ENCODE assay signal across 8 cellular contexts in genomic region chr14:103880334-103880985, GRCh38. TPM values are rescaled to one million over a fixed set of nuclear protein-coding genes. Genes with fewer than 3 reads are reported as not detected.
A peak's percentile ranks its signal among the peaks of the same experiment; 100 is the strongest.
DNase-seq lines count a peak whose midpoint lies in the region; ATAC-seq, FAIRE-seq and TF ChIP-seq lines count a peak whose summit lies in the region.

No MANE protein-coding gene starts in this region.

- no peaks in the 10 kb centered on the region for H3K9me3 Mint-ChIP-seq in CD4-positive, alpha-beta T cell
- H3K9me3 Mint-ChIP-seq in astrocyte (ENCODE audit: unreplicated experiment) (no peaks in the 10 kb centered on the region), immature natural killer cell (no peaks in the 10 kb centered on the region)

- DNase-seq in CD4-positive, alpha-beta T cell: peak in 9 of 10 experiments; percentile 6 to 41 (median 11)
- peak; percentile 77 for DNase-seq in M059J (ENCODE audit: low read depth)
- peak; percentile 53 for DNase-seq in astrocyte (ENCODE audit: low read depth)
- DNase-seq in immature natural killer cell: peak in 2 of 3 donors; percentile 23 to 30
- peak; percentile 8 for DNase-seq in stimulated activated CD8-positive, alpha-beta memory T cell treated with anti-CD3 and anti-CD28 coated beads, Interleukin-15, amount 100 ng/mL, for 1 hour (ENCODE audit: low read depth)
- no peak for DNase-seq in NCI-H748 (lab: John Stamatoyannopoulos, UW; ENCODE audit: unreplicated experiment)
- DNase-seq in OCI-LY7 (ENCODE audit: low spot score): no peak

- peak overlapping the region; percentile 79 for H3K4me2 ChIP-seq in astrocyte (ENCODE audit: low read length)
- H3K4me2 ChIP-seq in OCI-LY7 (ENCODE audit: low read length): no peak overlapping the region

- no peaks in the 10 kb centered on the region for H3K27me3 ChIP-seq in CD4-positive, alpha-beta T cell (ENCODE audit: control insufficient read depth, insufficient read depth, low read length)
- peaks cover 5% of the 10 kb centered on the region for H3K27me3 ChIP-seq in astrocyte (ENCODE audit: insufficient read depth, low read length)

- ATAC-seq in CD4-positive, alpha-beta T cell (ENCODE audit: poor library complexity): peak; percentile 67
- no peak for ATAC-seq in HG03196 (IDR thresholded peaks at IDR 0.05; ENCODE audit: unreplicated experiment)

- POLR2A ChIA-PET in CD4-positive, alpha-beta T cell (lab: Charles Lee): no interaction called here
- POLR2A ChIA-PET in OCI-LY7 (lab: Charles Lee): interaction anchor here (0.5 kb wide), 1 partner anchor 8 kb away, joined by 3 read pairs; no protein-coding TSS in a partner anchor

- peaks cover 15% of the 10 kb centered on the region for H3K4me1 ChIP-seq in astrocyte (ENCODE audit: insufficient read depth, low read length)
- H3K4me1 ChIP-seq in OCI-LY7 (ENCODE audit: insufficient read depth, low read length, poor library complexity, severe bottlenecking): no peaks in the 10 kb centered on the region

- H4K20me1 ChIP-seq in astrocyte (ENCODE audit: insufficient read depth, low read length) (peaks cover 8% of the 10 kb centered on the region), OCI-LY7 (ENCODE audit: insufficient read depth, low read length) (no peaks in the 10 kb centered on the region)

- H2AFZ ChIP-seq in astrocyte (ENCODE audit: low read depth, low read length): peak overlapping the region; percentile 57
- H2AFZ ChIP-seq in OCI-LY7 (ENCODE audit: low read length): no peak overlapping the region

- H3K27me3 Mint-ChIP-seq in CD4-positive, alpha-beta T cell: no peaks in the 10 kb centered on the region
- H3K27me3 Mint-ChIP-seq in astrocyte (ENCODE audit: low read depth, unreplicated experiment) (peaks cover 21% of the 10 kb centered on the region), immature natural killer cell (ENCODE audit: low read depth in 3 of 3) (peaks cover 2 to 9% (median 3%) of the 10 kb centered on the region in 3 donors)

- H3K9ac ChIP-seq in astrocyte (ENCODE audit: low read length): no peak overlapping the region

- H3K27ac ChIP-seq in CD4-positive, alpha-beta T cell (ENCODE audit: low read depth, low read length): no peak overlapping the region
- H3K27ac ChIP-seq in astrocyte (ENCODE audit: low read depth, low read length): no peak overlapping the region
- no peak overlapping the region for H3K27ac ChIP-seq in OCI-LY7 (ENCODE audit: low read depth, low read length, poor library complexity, severe bottlenecking)

- H3K27ac Mint-ChIP-seq in CD4-positive, alpha-beta T cell: no peak overlapping the region
- no peak overlapping the region for H3K27ac Mint-ChIP-seq in astrocyte (ENCODE audit: unreplicated experiment)
- no peak overlapping the region for H3K27ac Mint-ChIP-seq in immature natural killer cell

- CTCF ChIA-PET in CD4-positive, alpha-beta T cell (lab: Charles Lee): no interaction called here
- CTCF ChIA-PET in OCI-LY7 (lab: Charles Lee; ENCODE audit: unreplicated experiment): interaction anchor here (1.0 kb wide), 1 partner anchor 72 kb away, joined by 4 read pairs; no protein-coding TSS in a partner anchor

- TF ChIP-seq CTCF in CD4-positive, alpha-beta T cell (IDR thresholded peaks at IDR 0.05): no peak
- no peak for TF ChIP-seq CTCF in astrocyte (IDR thresholded peaks at IDR 0.05; ENCODE audit: insufficient read depth, low read depth, low read length)
- TF ChIP-seq CTCF in OCI-LY7 (conservative IDR thresholded peaks at IDR 0.05; ENCODE audit: low read length): no peak

- no peaks in the 10 kb centered on the region for H3K36me3 Mint-ChIP-seq in CD4-positive, alpha-beta T cell (ENCODE audit: low read depth)
- peaks cover 1% of the 10 kb centered on the region for H3K36me3 Mint-ChIP-seq in astrocyte (ENCODE audit: low read depth, unreplicated experiment)
- H3K36me3 Mint-ChIP-seq in immature natural killer cell: no peaks in the 10 kb centered on the region

- H3K9me2 ChIP-seq in OCI-LY7 (ENCODE audit: insufficient read depth, low read length): no peaks in the 10 kb centered on the region

- H3K9me3 ChIP-seq in CD4-positive, alpha-beta T cell (ENCODE audit: control insufficient read depth, low read length): no peaks in the 10 kb centered on the region
- H3K9me3 ChIP-seq in astrocyte (ENCODE audit: insufficient read depth, low read depth, low read length) (no peaks in the 10 kb centered on the region), OCI-LY7 (ENCODE audit: low read length) (no peaks in the 10 kb centered on the region)

- H3K4me3 Mint-ChIP-seq in CD4-positive, alpha-beta T cell: peak overlapping the region; percentile 71
- H3K4me3 Mint-ChIP-seq in astrocyte (ENCODE audit: unreplicated experiment) (no peak overlapping the region), immature natural killer cell (peak overlapping the region; percentile 54 to 77 (median 67))

- intact Hi-C loops in CD4-positive, alpha-beta T cell (cut with DNase I, micrococcal nuclease): no loop called here
- intact Hi-C loops in OCI-LY7 (cut with micrococcal nuclease; ENCODE audit: unreplicated experiment): no loop called here

- H3K36me3 ChIP-seq in astrocyte (ENCODE audit: insufficient read depth, low read length): no peaks in the 10 kb centered on the region
- H3K36me3 ChIP-seq in OCI-LY7 (ENCODE audit: insufficient read depth, low read length): no peaks in the 10 kb centered on the region

- H3K4me1 Mint-ChIP-seq in CD4-positive, alpha-beta T cell (ENCODE audit: low read depth): peaks cover 20% of the 10 kb centered on the region
- H3K4me1 Mint-ChIP-seq in astrocyte (ENCODE audit: low read depth, unreplicated experiment): no peaks in the 10 kb centered on the region
- peaks cover 5 to 21% of the 10 kb centered on the region in 2 donors for H3K4me1 Mint-ChIP-seq in immature natural killer cell

- no TSS peak for BruUV-seq in OCI-LY7 (replicated peaks; lab: Mats Ljungman, UMichigan)

- no peak for FAIRE-seq in astrocyte (lab: Jason Lieb, UNC)

- H3K4me3 ChIP-seq in astrocyte (ENCODE audit: insufficient read depth, low read depth, low read length) (peak overlapping the region; percentile 25), OCI-LY7 (ENCODE audit: low read depth, low read length, poor library complexity, severe bottlenecking) (no peak overlapping the region)

- H3K79me2 ChIP-seq in astrocyte (ENCODE audit: insufficient read depth, low read length): no peaks in the 10 kb centered on the region
- no peaks in the 10 kb centered on the region for H3K79me2 ChIP-seq in OCI-LY7 (ENCODE audit: insufficient read depth, low read depth, low read length)

RNA-seq across cellular contexts. Expression of gene PPP1R13B, which starts 33.1 kb away (rescaled TPM):
- total RNA-seq in CD4-positive, alpha-beta T cell: 10 to 100 TPM; 14.3 to 14.4 TPM
- 1.6 and 3.1 TPM in 2 replicates for total RNA-seq in M059J (2014; rRNA removed; shearing (Covaris generic))
- total RNA-seq in astrocyte (7.0 and 9.5 TPM in 2 replicates), OCI-LY7 (2022) (13.1 and 18.9 TPM in 2 replicates)
- 1 to 10 TPM in 2 of 3 donors, under 1 TPM in 1; 0.85 to 6.7 (median 4.1) TPM for polyA plus RNA-seq in immature natural killer cell
- 8.2 and 9.7 TPM in 2 replicates for total RNA-seq in OCI-LY7 (2014; rRNA removed; shearing (Covaris generic))

RNA-seq across cellular contexts. Expression of gene TDRD9, which starts 47.8 kb away (rescaled TPM):
- total RNA-seq in CD4-positive, alpha-beta T cell: under 1 TPM; 0.17 to 0.27 TPM
- not detected in 2 replicates for total RNA-seq in M059J (2014; rRNA removed; shearing (Covaris generic))
- total RNA-seq in astrocyte: not detected in 2 replicates
- 1 to 10 TPM; 1.2 to 2.8 (median 1.2) TPM for polyA plus RNA-seq in immature natural killer cell
- total RNA-seq in OCI-LY7 (2014; rRNA removed; shearing (Covaris generic)): not detected in 2 replicates
- total RNA-seq in OCI-LY7 (2022): not detected in 2 replicates

Comparison
In these comparisons a context has a peak if more than half of its experiments do, and no peak if none do; other contexts are left out.
1. DNase-seq: peak in CD4-positive, alpha-beta T cell (9 of 10), M059J (single experiment), astrocyte (single experiment), immature natural killer cell (2 of 3) and stimulated activated CD8-positive, alpha-beta memory T cell treated with anti-CD3 and anti-CD28 coated beads, Interleukin-15, amount 100 ng/mL, for 1 hour (single experiment); none in NCI-H748 (single experiment) and OCI-LY7 (single experiment).